ENCODE assay signal across 9 cellular contexts in the genomic region with DNA sequence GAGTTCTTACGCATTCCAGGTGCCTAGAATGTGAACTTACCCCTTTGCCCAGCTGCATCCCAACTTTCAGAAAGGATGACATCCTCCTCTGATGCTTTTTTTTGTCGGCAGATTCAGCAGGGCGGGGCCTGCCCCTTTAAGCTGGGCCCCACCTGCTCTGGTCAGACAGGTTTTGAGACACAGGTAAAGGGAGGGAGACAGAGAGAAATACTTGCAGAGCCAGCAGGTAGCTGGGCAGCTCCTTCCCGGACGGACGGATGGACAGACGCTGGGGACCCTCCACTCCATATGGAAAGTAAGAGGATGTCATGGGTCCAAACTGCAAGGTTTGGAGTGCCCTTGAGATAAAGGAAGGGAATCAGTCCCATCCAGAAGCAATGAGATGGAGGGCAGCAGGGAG. TPM values are rescaled to one million over a fixed set of nuclear protein-coding genes. Genes with fewer than 3 reads are reported as not detected.
DNase-seq lines count a peak whose midpoint lies in the region; ATAC-seq and TF ChIP-seq lines count a peak whose summit lies in the region.
"Had no signal": no experiment of that assay in that cellular context is flagged by ENCODE, and none has a peak within 500 bp of the region (broad histone marks: within the 10 kb centered on the region; RNA-seq: fewer than 3 reads in every experiment).

A gene with protein sequence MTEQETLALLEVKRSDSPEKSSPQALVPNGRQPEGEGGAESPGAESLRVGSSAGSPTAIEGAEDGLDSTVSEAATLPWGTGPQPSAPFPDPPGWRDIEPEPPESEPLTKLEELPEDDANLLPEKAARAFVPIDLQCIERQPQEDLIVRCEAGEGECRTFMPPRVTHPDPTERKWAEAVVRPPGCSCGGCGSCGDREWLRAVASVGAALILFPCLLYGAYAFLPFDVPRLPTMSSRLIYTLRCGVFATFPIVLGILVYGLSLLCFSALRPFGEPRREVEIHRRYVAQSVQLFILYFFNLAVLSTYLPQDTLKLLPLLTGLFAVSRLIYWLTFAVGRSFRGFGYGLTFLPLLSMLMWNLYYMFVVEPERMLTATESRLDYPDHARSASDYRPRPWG (plus strand): TSS at position 214 of the 400 bp plus-strand sequence. CDS start 902 bp downstream, outside the sequence.

- H3K79me2 ChIP-seq in SK-N-SH (ENCODE audit: insufficient read depth) = peaks cover 46% of the 10 kb centered on the region

- 92% methylated on average over 7 of the region's 7 CpGs for WGBS in SK-N-SH (ENCODE audit: low lambda C conversion rate)

- peak within 1 kb of the TSS; percentile 67 to 87 for H3K4me3 ChIP-seq in SK-N-SH (ENCODE audit: low read depth in 2 of 2, low read length in 1 of 2)
- peak within 1 kb of the TSS; percentile 51 for H3K4me3 ChIP-seq in iPS-18c (ENCODE audit: insufficient read depth, low read depth, low read length)
- peak within 1 kb of the TSS; percentile 83 to 95 for H3K4me3 ChIP-seq in stomach smooth muscle (ENCODE audit: low read length in 2 of 2)

- peak within 1 kb of the TSS; percentile 88 for H3K4me2 ChIP-seq in SK-N-SH

- H3K27me3 Mint-ChIP-seq in activated T-helper 1 cell treated with anti-CD3 and anti-CD28 coated beads, Interleukin-12 subunit alpha, Interleukin-12 subunit beta, Interleukin-2, Interleukin-4 antibody, amounts not matched to agents 30 ng/mL and 10 ng/mL and 1 ng/mL, durations not matched to agents 14 hours and 24 hours and 36 hours (ENCODE audit: insufficient read depth) = no peaks in the 10 kb centered on the region

- intact Hi-C loops in activated T-helper 1 cell treated with anti-CD3 and anti-CD28 coated beads, Interleukin-12 subunit alpha, Interleukin-12 subunit beta, Interleukin-2, Interleukin-4 antibody, amounts not matched to agents 30 ng/mL and 10 ng/mL and 1 ng/mL, durations not matched to agents 14 hours and 24 hours and 36 hours (cut with micrococcal nuclease) = loop anchor here (5.0 kb wide), 3 partner anchors 163 to 1147 kb away; a partner anchor contains a TSS

- peak within 1 kb of the TSS; percentile 95 for H2AFZ ChIP-seq in SK-N-SH (ENCODE audit: low read depth)

- H3K36me3 ChIP-seq in SK-N-SH (replicated peaks in 1 of 2; ENCODE audit: control insufficient read depth in 1 of 2, insufficient read depth in 2 of 2, low read length in 1 of 2) (peaks cover 11 to 16% of the 10 kb centered on the region in 2 experiments), stomach smooth muscle (ENCODE audit: control insufficient read depth in 2 of 2, insufficient read depth in 2 of 2, low read length in 2 of 2) (peaks cover 4 to 5% of the 10 kb centered on the region in 2 donors)

- POLR2A ChIA-PET in SK-N-SH (lab: Yijun Ruan, JAX) = no interaction called here
- POLR2A ChIA-PET in GM10248 (lab: Yijun Ruan, JAX) = no interaction called here

- no peaks in the 10 kb centered on the region for H3K9me2 ChIP-seq in SK-N-SH

- H3K36me3 Mint-ChIP-seq in activated T-helper 1 cell treated with anti-CD3 and anti-CD28 coated beads, Interleukin-12 subunit alpha, Interleukin-12 subunit beta, Interleukin-2, Interleukin-4 antibody, amounts not matched to agents 30 ng/mL and 10 ng/mL and 1 ng/mL, durations not matched to agents 14 hours and 24 hours and 36 hours (ENCODE audit: low read depth) = peaks cover 10% of the 10 kb centered on the region

- H3K27me3 ChIP-seq in SK-N-SH (ENCODE audit: insufficient read depth) = no peaks in the 10 kb centered on the region
- H3K27me3 ChIP-seq in stomach smooth muscle (ENCODE audit: control insufficient read depth in 1 of 2, insufficient read depth in 2 of 2, low read length in 2 of 2) = no peaks in the 10 kb centered on the region

- no peak for TF ChIP-seq EP300 in SK-N-SH (IDR thresholded peaks at IDR 0.05; ENCODE audit: borderline replicate concordance in 1 of 2, low read depth in 1 of 2, low read length in 1 of 2)

- H3K9ac ChIP-seq in SK-N-SH (peak within 1 kb of the TSS; percentile 84), stomach smooth muscle (ENCODE audit: low read length in 2 of 2) (peak within 1 kb of the TSS; percentile 87 to 93)

- ATAC-seq in SK-N-SH treated with all-trans-retinoic acid at 6 μM for 48 hours = no peak

- no peaks in the 10 kb centered on the region for H3K9me3 ChIP-seq in SK-N-SH
- no peaks in the 10 kb centered on the region for H3K9me3 ChIP-seq in iPS-18c (ENCODE audit: control insufficient read depth, insufficient read depth, low read length)
- H3K9me3 ChIP-seq in stomach smooth muscle (ENCODE audit: control insufficient read depth in 2 of 2, low read length in 2 of 2) = no peaks in the 10 kb centered on the region

- peak within 1 kb of the TSS; percentile 91 for H3K4me3 Mint-ChIP-seq in activated T-helper 1 cell treated with anti-CD3 and anti-CD28 coated beads, Interleukin-12 subunit alpha, Interleukin-12 subunit beta, Interleukin-2, Interleukin-4 antibody, amounts not matched to agents 30 ng/mL and 10 ng/mL and 1 ng/mL, durations not matched to agents 14 hours and 24 hours and 36 hours

- no peaks in the 10 kb centered on the region for H3K9me3 Mint-ChIP-seq in activated T-helper 1 cell treated with anti-CD3 and anti-CD28 coated beads, Interleukin-12 subunit alpha, Interleukin-12 subunit beta, Interleukin-2, Interleukin-4 antibody, amounts not matched to agents 30 ng/mL and 10 ng/mL and 1 ng/mL, durations not matched to agents 14 hours and 24 hours and 36 hours

- peaks cover 14% of the 10 kb centered on the region for H3F3A ChIP-seq in SK-N-SH (replicated peaks; ENCODE audit: insufficient read depth)

- peaks cover 10 to 17% of the 10 kb centered on the region in 2 experiments; a peak in 2 of 4 replicates for H3K4me1 ChIP-seq in SK-N-SH (ENCODE audit: control insufficient read depth in 1 of 2, insufficient read depth in 2 of 2, low read depth in 1 of 2, low read length in 1 of 2)
- peaks cover 18% of the 10 kb centered on the region for H3K4me1 ChIP-seq in stomach smooth muscle (ENCODE audit: control insufficient read depth, insufficient read depth, low read length)

- CTCF ChIA-PET in SK-N-SH (lab: Yijun Ruan, JAX) = interaction anchor here (1.1 to 2.4 kb wide), 6 partner anchors 15 to 218 kb away, joined by 3 to 8 read pairs (median 4); a partner anchor contains a TSS
- CTCF ChIA-PET in GM10248 (lab: Yijun Ruan, JAX) = interaction anchor here (0.9 to 4.3 kb wide), 11 partner anchors 10 to 187 kb away, joined by 3 to 19 read pairs (median 4); no protein-coding TSS in a partner anchor

- TF ChIP-seq RAD21 in SK-N-SH (IDR thresholded peaks at IDR 0.05; ENCODE audit: low read length) = no peak

- H4K20me1 ChIP-seq in SK-N-SH (ENCODE audit: insufficient read depth) = peaks cover 28% of the 10 kb centered on the region

- H3K27ac ChIP-seq in SK-N-SH (ENCODE audit: low read depth in 2 of 2, low read length in 1 of 2) (peak within 1 kb of the TSS; percentile 69 to 86; a peak in 3 of 4 replicates), stomach smooth muscle (ENCODE audit: low read length) (peak within 1 kb of the TSS; percentile 76)

- DNase-seq in SK-N-SH (no peak), midbrain (lab: John Stamatoyannopoulos, UW) (no peak), GM10248 (ENCODE audit: extremely low spot score) (no peak), mucosa of gallbladder (ENCODE audit: low spot score) (no peak)
- DNase-seq in activated T-helper 1 cell treated with anti-CD3 and anti-CD28 coated beads, Interleukin-12 subunit alpha, Interleukin-12 subunit beta, Interleukin-2, Interleukin-4 antibody, amounts not matched to agents 30 ng/mL and 10 ng/mL and 1 ng/mL, durations not matched to agents 14 hours and 24 hours and 36 hours (ENCODE audit: low spot score) = no peak
- DNase-seq: DMS79 treated with DMSO at 0.1 percent for 48 hours had no signal

- H3K27ac Mint-ChIP-seq in activated T-helper 1 cell treated with anti-CD3 and anti-CD28 coated beads, Interleukin-12 subunit alpha, Interleukin-12 subunit beta, Interleukin-2, Interleukin-4 antibody, amounts not matched to agents 30 ng/mL and 10 ng/mL and 1 ng/mL, durations not matched to agents 14 hours and 24 hours and 36 hours = peak within 1 kb of the TSS; percentile 93

- H3K4me1 Mint-ChIP-seq in activated T-helper 1 cell treated with anti-CD3 and anti-CD28 coated beads, Interleukin-12 subunit alpha, Interleukin-12 subunit beta, Interleukin-2, Interleukin-4 antibody, amounts not matched to agents 30 ng/mL and 10 ng/mL and 1 ng/mL, durations not matched to agents 14 hours and 24 hours and 36 hours (ENCODE audit: low read depth) = peaks cover 44% of the 10 kb centered on the region

- TF ChIP-seq CTCF in SK-N-SH (IDR thresholded peaks at IDR 0.05) = no peak
- no peak for TF ChIP-seq CTCF in GM10248 (IDR thresholded peaks at IDR 0.05; ENCODE audit: control extremely low read depth, extremely low read depth, low read depth, missing control alignments)

TF ChIP-seq in SK-N-SH treated with all-trans-retinoic acid at 6 μM for 48 hours, 23 proteins besides CTCF, POLR2A, EP300 and RAD21:
- no peak for TF ChIP-seq ZNF8 (CRISPR knock-in tag; IDR thresholded peaks at IDR 0.05)
- TF ChIP-seq ZC3H10 (CRISPR knock-in tag; IDR thresholded peaks at IDR 0.05) = no peak
- TF ChIP-seq, protein P1, sequence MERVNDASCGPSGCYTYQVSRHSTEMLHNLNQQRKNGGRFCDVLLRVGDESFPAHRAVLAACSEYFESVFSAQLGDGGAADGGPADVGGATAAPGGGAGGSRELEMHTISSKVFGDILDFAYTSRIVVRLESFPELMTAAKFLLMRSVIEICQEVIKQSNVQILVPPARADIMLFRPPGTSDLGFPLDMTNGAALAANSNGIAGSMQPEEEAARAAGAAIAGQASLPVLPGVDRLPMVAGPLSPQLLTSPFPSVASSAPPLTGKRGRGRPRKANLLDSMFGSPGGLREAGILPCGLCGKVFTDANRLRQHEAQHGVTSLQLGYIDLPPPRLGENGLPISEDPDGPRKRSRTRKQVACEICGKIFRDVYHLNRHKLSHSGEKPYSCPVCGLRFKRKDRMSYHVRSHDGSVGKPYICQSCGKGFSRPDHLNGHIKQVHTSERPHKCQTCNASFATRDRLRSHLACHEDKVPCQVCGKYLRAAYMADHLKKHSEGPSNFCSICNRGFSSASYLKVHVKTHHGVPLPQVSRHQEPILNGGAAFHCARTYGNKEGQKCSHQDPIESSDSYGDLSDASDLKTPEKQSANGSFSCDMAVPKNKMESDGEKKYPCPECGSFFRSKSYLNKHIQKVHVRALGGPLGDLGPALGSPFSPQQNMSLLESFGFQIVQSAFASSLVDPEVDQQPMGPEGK (CRISPR knock-in tag; IDR thresholded peaks at IDR 0.05; ENCODE audit: borderline replicate concordance) = no peak

RNA-seq across cellular contexts. Expression of the gene that starts here (rescaled TPM):
- 4.2 and 4.5 TPM in 2 replicates for polyA plus RNA-seq in SK-N-SH (2012; rRNA removed)
- polyA plus RNA-seq in SK-N-SH (2012; cell fraction: cytosol; rRNA removed) = 1.7 and 2.8 TPM in 2 replicates
- polyA plus RNA-seq in SK-N-SH (2012; cell fraction: nucleus; rRNA removed) = 9.6 and 12.8 TPM in 2 replicates
- total RNA-seq in activated T-helper 1 cell treated with anti-CD3 and anti-CD28 coated beads, Interleukin-12 subunit alpha, Interleukin-12 subunit beta, Interleukin-2, Interleukin-4 antibody, amounts not matched to agents 30 ng/mL and 10 ng/mL and 1 ng/mL, durations not matched to agents 14 hours and 24 hours and 36 hours = 8.9 and 9.6 TPM in 2 replicates
- 9.6 TPM for total RNA-seq in mucosa of gallbladder
